8 cellular contexts compared by ENCODE assay signal in genomic region chr7:44607141-44608068, GRCh38. TPM values are rescaled to one million over a fixed set of nuclear protein-coding genes. Genes with fewer than 3 reads are reported as not detected.
DNase-seq lines count a peak whose midpoint lies in the region; ATAC-seq, FAIRE-seq and TF ChIP-seq lines count a peak whose summit lies in the region.

No MANE protein-coding gene starts in this region.

- H3K36me3 ChIP-seq in HUES64 (ENCODE audit: insufficient read depth, low read length) = no peaks in the 10 kb centered on the region
- H3K36me3 ChIP-seq in bronchial epithelial cell (ENCODE audit: control insufficient read depth, insufficient read depth, low read length) = no peaks in the 10 kb centered on the region
- H3K36me3 ChIP-seq in muscle layer of colon (ENCODE audit: insufficient read depth, low read length) = no peaks in the 10 kb centered on the region

- ATAC-seq in GM19395 (IDR thresholded peaks at IDR 0.05; ENCODE audit: unreplicated experiment) (no peak), GM19324 (IDR thresholded peaks at IDR 0.05; ENCODE audit: low FRiP score, unreplicated experiment) (no peak), GM18520 (IDR thresholded peaks at IDR 0.05; ENCODE audit: unreplicated experiment) (no peak)

- H3K9me3 ChIP-seq in AG04450 (ENCODE audit: control insufficient read depth, insufficient read depth, low read length) (no peaks in the 10 kb centered on the region), HUES64 (ENCODE audit: insufficient read depth, low read depth, low read length) (no peaks in the 10 kb centered on the region), muscle layer of colon (ENCODE audit: low read length) (no peaks in the 10 kb centered on the region)

- DNase-seq in AG04450 (ENCODE audit: low read depth, low spot score) = no peak
- DNase-seq in bronchial epithelial cell (ENCODE audit: low read depth) = no peak
- DNase-seq in RPMI8226 = no peak

- CTCF ChIA-PET in AG04450 (lab: Charles Lee) = interaction anchor here (0.6 to 1.6 kb wide), 3 partner anchors 13 to 529 kb away, joined by 4 to 7 read pairs (median 6); no protein-coding TSS in a partner anchor

- H3K4me1 ChIP-seq in HUES64 (ENCODE audit: insufficient read depth, low read length) (no peaks in the 10 kb centered on the region), muscle layer of colon (ENCODE audit: insufficient read depth, low read length) (peaks cover 10% of the 10 kb centered on the region)

- POLR2A ChIA-PET in AG04450 (lab: Yijun Ruan, JAX) = interaction anchor here (0.7 to 1.9 kb wide), 10 partner anchors 24 to 190 kb away, joined by 3 to 8 read pairs (median 5); partner anchors contain the start of genes DDX56 and TMED4

- H3K4me3 ChIP-seq in AG04450 (ENCODE audit: low read depth, low read length) = peak overlapping the region; percentile 99
- peak overlapping the region; percentile 88 for H3K4me3 ChIP-seq in HUES64 (ENCODE audit: low read length)
- peak overlapping the region; percentile 87 for H3K4me3 ChIP-seq in bronchial epithelial cell (ENCODE audit: low read depth, low read length)
- H3K4me3 ChIP-seq in muscle layer of colon (ENCODE audit: low read depth in 1 of 2, low read length in 2 of 2) = peak overlapping the region; percentile 43 to 98

- H3K27ac ChIP-seq in AG04450 (ENCODE audit: low read depth, low read length) = peak overlapping the region; percentile 61
- H3K27ac ChIP-seq in HUES64 (ENCODE audit: low read depth, low read length) = peak overlapping the region; percentile 93
- peak overlapping the region; percentile 93 for H3K27ac ChIP-seq in muscle layer of colon (ENCODE audit: low read depth, low read length)

- 50% methylated on average over 34 of the region's 35 CpGs for WGBS in HUES64

- H3K9ac ChIP-seq in HUES64 (ENCODE audit: low read depth, low read length) (peak overlapping the region; percentile 91), muscle layer of colon (ENCODE audit: low read length) (peak overlapping the region; percentile 95)

- peaks cover 3% of the 10 kb centered on the region for H3K27me3 ChIP-seq in AG04450 (ENCODE audit: control insufficient read depth, insufficient read depth, low read length)
- H3K27me3 ChIP-seq in HUES64 (ENCODE audit: insufficient read depth, low read length) = peaks cover 4% of the 10 kb centered on the region; the same call in 1 of the 2 replicates
- no peaks in the 10 kb centered on the region for H3K27me3 ChIP-seq in bronchial epithelial cell (ENCODE audit: control insufficient read depth, insufficient read depth, low read length)
- no peaks in the 10 kb centered on the region for H3K27me3 ChIP-seq in muscle layer of colon (ENCODE audit: control insufficient read depth in 1 of 2, insufficient read depth in 2 of 2, low read length in 2 of 2)

- TF ChIP-seq CTCF in AG04450 (IDR thresholded peaks at IDR 0.05; ENCODE audit: low read depth, low read length) (no peak), bronchial epithelial cell (IDR thresholded peaks at IDR 0.05; ENCODE audit: insufficient read depth, low read length, severe bottlenecking) (no peak)

- no peak for FAIRE-seq in bronchial epithelial cell (lab: Jason Lieb, UNC)

RNA-seq across cellular contexts. Expression of gene OGDH, which starts 1.0 kb away (rescaled TPM):
- polyA plus RNA-seq in AG04450 (2011; rRNA removed) = 35.8 and 38.6 TPM in 2 replicates
- 72.7 and 88.1 TPM in 2 replicates for polyA minus RNA-seq in AG04450 (2011; rRNA and poly(A)+ RNA removed)
- 51.1 TPM for polyA plus RNA-seq in HUES64 (2013, experiment 1 of 2)
- 51.5 TPM for polyA plus RNA-seq in HUES64 (2013, experiment 2 of 2)
- 45.0 and 78.7 TPM in 2 replicates for total RNA-seq in bronchial epithelial cell

RNA-seq across cellular contexts. Expression of gene TMED4, which starts 25.4 kb away (rescaled TPM):
- polyA plus RNA-seq in AG04450 (2011; rRNA removed) = 76.4 and 78.4 TPM in 2 replicates
- 51.1 and 62.2 TPM in 2 replicates for polyA minus RNA-seq in AG04450 (2011; rRNA and poly(A)+ RNA removed)
- polyA plus RNA-seq in HUES64 (2013, experiment 1 of 2) = 39.6 TPM
- polyA plus RNA-seq in HUES64 (2013, experiment 2 of 2) = 45.5 TPM
- 119 and 203 TPM in 2 replicates for total RNA-seq in bronchial epithelial cell

RNA-seq across cellular contexts. Expression of gene DDX56, which starts 33.7 kb away (rescaled TPM):
- polyA plus RNA-seq in AG04450 (2011; rRNA removed) = 45.9 and 52.6 TPM in 2 replicates
- polyA minus RNA-seq in AG04450 (2011; rRNA and poly(A)+ RNA removed) = 46.6 and 62.9 TPM in 2 replicates
- polyA plus RNA-seq in HUES64 (2013, experiment 1 of 2) = 57.6 TPM
- 44.7 TPM for polyA plus RNA-seq in HUES64 (2013, experiment 2 of 2)
- total RNA-seq in bronchial epithelial cell = 56.2 and 65.0 TPM in 2 replicates
